ENCODE assay signal across 25 cellular contexts in genomic region chr16:66653581-66654350, GRCh38. TPM values are rescaled to one million over a fixed set of nuclear protein-coding genes. Genes with fewer than 3 reads are reported as not detected.
A peak's percentile ranks its signal among the peaks of the same experiment; 100 is the strongest.
DNase-seq lines count a peak whose midpoint lies in the region; ATAC-seq, FAIRE-seq and TF ChIP-seq lines count a peak whose summit lies in the region.
"Had no signal": no experiment of that assay in that cellular context is flagged by ENCODE, and none has a peak within 500 bp of the region (broad histone marks: within the 10 kb centered on the region; RNA-seq: fewer than 3 reads in every experiment).

No MANE protein-coding gene starts in this region.

- CTCF ChIA-PET in K562 (lab: Yijun Ruan, JAX; ENCODE audit: low intra/inter-chr PET ratio): no interaction called here

- FAIRE-seq in K562 (lab: Jason Lieb, UNC): no peak
- FAIRE-seq: endothelial cell of umbilical vein, H54, HTR-8/SVneo had no signal

- H4K20me1 ChIP-seq in BLaER1 treated with 17β-estradiol and CSF1 and Interleukin-3, amounts not matched to agents 10 nM and 100 nM: no peaks in the 10 kb centered on the region
- H4K20me1 ChIP-seq in MM.1S (ENCODE audit: insufficient read depth, low read length): no peaks in the 10 kb centered on the region
- peaks cover 3% of the 10 kb centered on the region; the same call in 1 of the 2 replicates for H4K20me1 ChIP-seq in K562 (replicated peaks; ENCODE audit: control insufficient read depth, insufficient read depth, low read length)

- no peak overlapping the region for H3K4me3 ChIP-seq in BLaER1 treated with 17β-estradiol and CSF1 and Interleukin-3, amounts not matched to agents 10 nM and 100 nM
- H3K4me3 ChIP-seq in MM.1S (ENCODE audit: low read length) (no peak overlapping the region), K562 (no peak overlapping the region)
- H3K4me3 ChIP-seq: adrenal gland, gastroesophageal sphincter, skin epidermis had no signal

- ATAC-seq in K562 (no peak), left lobe of liver (peak; percentile 61), GM18868 (IDR thresholded peaks at IDR 0.05; ENCODE audit: unreplicated experiment) (no peak), HG03432 (IDR thresholded peaks at IDR 0.05; ENCODE audit: unreplicated experiment) (no peak)
- ATAC-seq: gastroesophageal sphincter, T-helper 17 cell had no signal

- no peaks in the 10 kb centered on the region for H3K9me1 ChIP-seq in K562 (ENCODE audit: control insufficient read depth, insufficient read depth, low read length)

- no peaks in the 10 kb centered on the region for H3K36me3 ChIP-seq in BLaER1 treated with 17β-estradiol and CSF1 and Interleukin-3, amounts not matched to agents 10 nM and 100 nM
- H3K36me3 ChIP-seq in MM.1S (replicated peaks; ENCODE audit: insufficient read depth, low read length): no peaks in the 10 kb centered on the region
- no peaks in the 10 kb centered on the region for H3K36me3 ChIP-seq in K562 (ENCODE audit: control insufficient read depth, insufficient read depth, low read length)
- H3K36me3 ChIP-seq: adrenal gland, gastroesophageal sphincter had no signal

- H3K4me2 ChIP-seq in BLaER1 treated with 17β-estradiol and CSF1 and Interleukin-3, amounts not matched to agents 10 nM and 100 nM: peak overlapping the region; percentile 36 to 72 (median 57); a peak in 16 of 22 replicates
- H3K4me2 ChIP-seq in MM.1S (ENCODE audit: low read depth, low read length) (peak overlapping the region; percentile 48), K562 (ENCODE audit: insufficient read depth, low read length) (no peak overlapping the region)

- no peak for TF ChIP-seq EP300 in K562 (IDR thresholded peaks at IDR 0.05; ENCODE audit: low read length)

- no peaks in the 10 kb centered on the region for H3K27me3 ChIP-seq in BLaER1 treated with 17β-estradiol and CSF1 and Interleukin-3, amounts not matched to agents 10 nM and 100 nM
- no peaks in the 10 kb centered on the region for H3K27me3 ChIP-seq in MM.1S (replicated peaks; ENCODE audit: insufficient read depth, low read length)
- no peaks in the 10 kb centered on the region for H3K27me3 ChIP-seq in K562 (ENCODE audit: control insufficient read depth in 2 of 2, insufficient read depth in 2 of 2, low read length in 2 of 2)
- H3K27me3 ChIP-seq: adrenal gland, gastroesophageal sphincter had no signal

- H3K79me2 ChIP-seq in MM.1S (ENCODE audit: low read length) (peaks cover 23% of the 10 kb centered on the region), K562 (ENCODE audit: control insufficient read depth, insufficient read depth, low read length) (peaks cover 6% of the 10 kb centered on the region; the same call in 2 of the 3 replicates)

- WGBS in K562 (ENCODE audit: insufficient coverage, low coverage, missing lambda C conversion rate): 76% methylated on average over 6 of the region's 6 CpGs

- TF ChIP-seq POLR2A in K562 (conservative IDR thresholded peaks at IDR 0.05): no peak

- H3K9me2 ChIP-seq in MM.1S (replicated peaks; ENCODE audit: insufficient read depth, low read length): no peaks in the 10 kb centered on the region

- no peak overlapping the region for H2AFZ ChIP-seq in MM.1S (ENCODE audit: low read length)
- no peak overlapping the region for H2AFZ ChIP-seq in K562 (ENCODE audit: low read depth, low read length)

- TF ChIP-seq CTCF in MM.1S (IDR thresholded peaks at IDR 0.05; ENCODE audit: low read length) (no peak), K562 (IDR thresholded peaks at IDR 0.05 in 2 of 3, conservative IDR thresholded peaks at IDR 0.05 in 1 of 3; ENCODE audit: insufficient read depth in 2 of 3, low read depth in 1 of 3, low read length in 3 of 3) (no peak)

- no peak for TF ChIP-seq RAD21 in K562 (CRISPR knock-in tag; conservative IDR thresholded peaks at IDR 0.05 in 1 of 2, IDR thresholded peaks at IDR 0.05 in 1 of 2)

- no peak overlapping the region for H3K27ac ChIP-seq in BLaER1 treated with 17β-estradiol and CSF1 and Interleukin-3, amounts not matched to agents 10 nM and 100 nM
- H3K27ac ChIP-seq in MM.1S (ENCODE audit: low read length): peak overlapping the region; percentile 22; the same call in 1 of the 2 replicates
- H3K27ac ChIP-seq in K562 (ENCODE audit: extremely low read depth, low read depth, low read length): no peak overlapping the region
- H3K27ac ChIP-seq: adrenal gland, gastroesophageal sphincter, VCaP had no signal

- intact Hi-C loops in K562 (cut with micrococcal nuclease): no loop called here

- in situ Hi-C loops in K562 (cut with MboI): no loop called here

- BruUV-seq in K562 (replicated peaks; lab: Mats Ljungman, UMichigan): no TSS peak

- POLR2A ChIA-PET in K562 (lab: Yijun Ruan, JAX): no interaction called here

- no peaks in the 10 kb centered on the region for H3K9me3 ChIP-seq in BLaER1 treated with 17β-estradiol and CSF1 and Interleukin-3, amounts not matched to agents 10 nM and 100 nM (replicated peaks in 1 of 11)
- H3K9me3 ChIP-seq in MM.1S (replicated peaks; ENCODE audit: insufficient read depth, low read length): no peaks in the 10 kb centered on the region
- H3K9me3 ChIP-seq in K562 (replicated peaks; ENCODE audit: control insufficient read depth, insufficient read depth, low read depth, low read length): no peaks in the 10 kb centered on the region
- H3K9me3 ChIP-seq: adrenal gland, gastroesophageal sphincter had no signal

- DNase-seq in MM.1S: no peak
- DNase-seq in K562 (ENCODE audit: extremely low read depth in 1 of 4, low spot score in 3 of 4): no peak
- no peak for DNase-seq in left lobe of liver (ENCODE audit: low spot score)
- no peak for DNase-seq in NCI-H2029 treated with DMSO at 0.1 percent for 48 hours (lab: John Stamatoyannopoulos, UW)
- DNase-seq in NCI-H510A treated with DMSO at 0.1 percent for 48 hours (lab: John Stamatoyannopoulos, UW): no peak
- DNase-seq: activated CD4-positive, alpha-beta T cell treated with anti-CD3 and anti-CD28 coated beads, Interleukin-2, amount 50 U/mL, for 1 hour; activated CD8-positive, alpha-beta memory T cell treated with anti-CD3 and anti-CD28 coated beads, Interleukin-2, amount 50 U/mL, for 4 hours; activated effector memory CD4-positive, alpha-beta T cell treated with Interleukin-2 at 50 U/mL for 16 hours; CD4-positive, alpha-beta memory T cell; dermis blood vessel endothelial cell; GDM1; kidney glomerular epithelial cell; NCI-H774; stimulated activated naive CD4-positive, alpha-beta T cell treated with Interleukin-2 at 50 U/mL for 16 hours; T-helper 17 cell had no signal

- no peak overlapping the region for H3K9ac ChIP-seq in BLaER1 treated with 17β-estradiol and CSF1 and Interleukin-3, amounts not matched to agents 10 nM and 100 nM
- H3K9ac ChIP-seq in MM.1S (ENCODE audit: low read length) (no peak overlapping the region), K562 (ENCODE audit: insufficient read depth in 1 of 2, low read depth in 2 of 2, low read length in 2 of 2) (no peak overlapping the region)

- peaks cover 27 to 41% (median 36%) of the 10 kb centered on the region in 10 experiments for H3K4me1 ChIP-seq in BLaER1 treated with 17β-estradiol and CSF1 and Interleukin-3, amounts not matched to agents 10 nM and 100 nM
- H3K4me1 ChIP-seq in MM.1S (ENCODE audit: low read length) (peaks cover 19% of the 10 kb centered on the region), K562 (replicated peaks in 1 of 2; ENCODE audit: control insufficient read depth in 2 of 2, insufficient read depth in 2 of 2, low read length in 2 of 2) (peaks cover 3 to 9% of the 10 kb centered on the region in 2 experiments; a peak in 3 of 5 replicates)

- H3F3A ChIP-seq in MM.1S (ENCODE audit: insufficient read depth, low read length): peaks cover 10% of the 10 kb centered on the region; the same call in 1 of the 2 replicates

TF ChIP-seq in K562, 482 proteins besides CTCF, POLR2A, EP300 and RAD21 (continues in another document):
- no peak for TF ChIP-seq ZNF134 (CRISPR knock-in tag; conservative IDR thresholded peaks at IDR 0.05)

RNA-seq across cellular contexts. Expression of gene CMTM4, which starts 42.8 kb away (rescaled TPM):
- 32.4 and 38.7 TPM in 2 replicates for total RNA-seq in K562 (2011; cell fraction: chromatin; rRNA removed; ENCODE audit: low replicate concordance)
- total RNA-seq in K562 (2011; cell fraction: nucleolus; rRNA removed): 32.0 and 33.0 TPM in 2 replicates
- total RNA-seq in K562 (2011; cell fraction: nucleoplasm; rRNA removed): 38.0 and 47.5 TPM in 2 replicates
- total RNA-seq in K562 (2014; rRNA removed) (11.6 and 13.3 TPM in 2 replicates), K562 (2014; rRNA removed; fragmentation: Illumina TruSeq; extraction: Trizol) (14.9 and 15.2 TPM in 2 replicates), K562 (2015; rRNA removed; fragmentation: Illumina TruSeq; extraction: Trizol) (11.1 and 12.3 TPM in 2 replicates), K562 (2021) (19.5 and 19.9 TPM in 2 replicates), left lobe of liver (8.0 TPM)
- polyA plus RNA-seq in K562 (2011; rRNA removed) (21.3 and 24.0 TPM in 2 replicates), K562 (2014; fragmentation: Illumina TruSeq; extraction: Trizol) (12.5 and 12.9 TPM in 2 replicates), K562 (2014; fragmentation: Nextera tagmentation; extraction: Ambion mirVana) (1 to 10 TPM; 2.0 to 2.3 TPM), K562 (2014; rRNA removed) (13.5 and 16.2 TPM in 2 replicates)
- polyA plus RNA-seq in K562 (2011; cell fraction: cytosol; rRNA removed): 19.3 and 28.8 TPM in 2 replicates
- 57.4 and 63.9 TPM in 2 replicates for polyA plus RNA-seq in K562 (2011; cell fraction: nucleus; rRNA removed)
- polyA plus RNA-seq in K562 (2012): 9.5 and 12.6 TPM in 2 replicates
- 22.2 and 25.2 TPM in 2 replicates for polyA minus RNA-seq in K562 (2011; rRNA and poly(A)+ RNA removed)
- polyA minus RNA-seq in K562 (2011; cell fraction: cytosol; rRNA and poly(A)+ RNA removed): 17.4 and 18.7 TPM in 2 replicates
- polyA minus RNA-seq in K562 (2011; cell fraction: nucleus; rRNA and poly(A)+ RNA removed): 13.3 and 20.4 TPM in 2 replicates

RNA-seq across cellular contexts. Expression of gene CMTM3, which starts 49.3 kb away (rescaled TPM):
- 14.6 and 32.5 TPM in 2 replicates for total RNA-seq in K562 (2011; cell fraction: chromatin; rRNA removed; ENCODE audit: low replicate concordance)
- total RNA-seq in K562 (2011; cell fraction: nucleolus; rRNA removed): 29.5 and 37.2 TPM in 2 replicates
- total RNA-seq in K562 (2011; cell fraction: nucleoplasm; rRNA removed): 28.2 and 47.6 TPM in 2 replicates
- total RNA-seq in K562 (2014; rRNA removed) (12.9 and 18.3 TPM in 2 replicates), K562 (2014; rRNA removed; fragmentation: Illumina TruSeq; extraction: Trizol) (13.1 and 13.4 TPM in 2 replicates), K562 (2015; rRNA removed; fragmentation: Illumina TruSeq; extraction: Trizol) (15.8 and 17.5 TPM in 2 replicates), K562 (2021) (33.4 and 34.5 TPM in 2 replicates), left lobe of liver (2.0 TPM)
- polyA plus RNA-seq in K562 (2011; rRNA removed) (24.5 and 24.7 TPM in 2 replicates), K562 (2014; fragmentation: Illumina TruSeq; extraction: Trizol) (29.1 and 29.8 TPM in 2 replicates), K562 (2014; fragmentation: Nextera tagmentation; extraction: Ambion mirVana) (1 to 10 TPM; 4.6 to 8.3 TPM), K562 (2014; rRNA removed) (28.2 and 29.9 TPM in 2 replicates)
- polyA plus RNA-seq in K562 (2011; cell fraction: cytosol; rRNA removed): 26.9 and 52.8 TPM in 2 replicates
- polyA plus RNA-seq in K562 (2011; cell fraction: nucleus; rRNA removed): 16.3 and 19.8 TPM in 2 replicates
- polyA plus RNA-seq in K562 (2012): 27.1 and 39.9 TPM in 2 replicates
- 8.2 and 14.0 TPM in 2 replicates for polyA minus RNA-seq in K562 (2011; rRNA and poly(A)+ RNA removed)
- polyA minus RNA-seq in K562 (2011; cell fraction: cytosol; rRNA and poly(A)+ RNA removed): 10.8 and 12.8 TPM in 2 replicates
- 6.7 and 7.3 TPM in 2 replicates for polyA minus RNA-seq in K562 (2011; cell fraction: nucleus; rRNA and poly(A)+ RNA removed)
